10 cellular contexts compared by ENCODE assay signal in genomic region chr3:18740631-18741583, GRCh38.
DNase-seq lines count a peak whose midpoint lies in the region; ATAC-seq and TF ChIP-seq lines count a peak whose summit lies in the region.
"Had no signal": no experiment of that assay in that cellular context is flagged by ENCODE, and none has a peak within 500 bp of the region (broad histone marks: within the 10 kb centered on the region; RNA-seq: fewer than 3 reads in every experiment).

No MANE protein-coding gene starts in this region.

- intact Hi-C loops in tibial artery (cut with DNase I; ENCODE audit: low total_unique reads), result no loop called here

- no peak overlapping the region for H3K27ac ChIP-seq in tibial artery
- H3K27ac ChIP-seq in suprapubic skin, result no peak overlapping the region
- H3K27ac ChIP-seq: A549, VCaP had no signal

- H3K27ac Mint-ChIP-seq in natural killer cell treated with Interleukin-12 subunit alpha and Interleukin-12 subunit beta and Interleukin-15 and Interleukin-18, amount 100 ng/mL, for 72 hours, result peak overlapping the region; percentile 96 to 99

- H3K36me3 ChIP-seq in tibial artery (no peaks in the 10 kb centered on the region), suprapubic skin (no peaks in the 10 kb centered on the region)

- no peaks in the 10 kb centered on the region for H3K9me3 Mint-ChIP-seq in natural killer cell treated with Interleukin-12 subunit alpha and Interleukin-12 subunit beta and Interleukin-15 and Interleukin-18, amount 100 ng/mL, for 72 hours

- H3K27me3 ChIP-seq in tibial artery, result no peaks in the 10 kb centered on the region
- no peaks in the 10 kb centered on the region for H3K27me3 ChIP-seq in suprapubic skin

- DNase-seq in NOMO-1 treated with DMSO at 0.1 percent for 48 hours (lab: John Stamatoyannopoulos, UW; ENCODE audit: unreplicated experiment) (peak; percentile 48), NOMO-1 treated with dmso at 0.1 percent for 144 hours (lab: John Stamatoyannopoulos, UW; ENCODE audit: unreplicated experiment) (no peak), foreskin fibroblast (no peak), tibial artery (no peak), suprapubic skin (ENCODE audit: low spot score in 2 of 2) (no peak)
- peak; percentile 45 to 63 for DNase-seq in activated CD4-positive, alpha-beta T cell treated with anti-CD3 and anti-CD28 coated beads, Interleukin-2, amount 50 U/mL, for 48 hours
- peak; percentile 68 for DNase-seq in natural killer cell treated with Interleukin-12 subunit alpha and Interleukin-12 subunit beta and Interleukin-15 and Interleukin-18, amount 100 ng/mL, for 72 hours (ENCODE audit: low spot score)

- H3K4me3 Mint-ChIP-seq in natural killer cell treated with Interleukin-12 subunit alpha and Interleukin-12 subunit beta and Interleukin-15 and Interleukin-18, amount 100 ng/mL, for 72 hours, result peak overlapping the region; percentile 82

- WGBS in suprapubic skin, result 77% methylated on average over 12 of the region's 12 CpGs

- H3K9me3 ChIP-seq in tibial artery, result no peaks in the 10 kb centered on the region
- no peaks in the 10 kb centered on the region for H3K9me3 ChIP-seq in suprapubic skin
- H3K9me3 ChIP-seq: A549 had no signal

- no peaks in the 10 kb centered on the region for H3K36me3 Mint-ChIP-seq in natural killer cell treated with Interleukin-12 subunit alpha and Interleukin-12 subunit beta and Interleukin-15 and Interleukin-18, amount 100 ng/mL, for 72 hours

- H3K27me3 Mint-ChIP-seq in natural killer cell treated with Interleukin-12 subunit alpha and Interleukin-12 subunit beta and Interleukin-15 and Interleukin-18, amount 100 ng/mL, for 72 hours, result no peaks in the 10 kb centered on the region

- no peak for TF ChIP-seq CTCF in foreskin fibroblast (IDR thresholded peaks at IDR 0.05; ENCODE audit: low read depth, low read length)
- TF ChIP-seq CTCF in tibial artery (IDR thresholded peaks at IDR 0.05), result no peak
- TF ChIP-seq CTCF in suprapubic skin (IDR thresholded peaks at IDR 0.05), result no peak

- no peak for TF ChIP-seq EP300 in suprapubic skin (IDR thresholded peaks at IDR 0.05)

- H3K4me3 ChIP-seq in foreskin fibroblast (ENCODE audit: low read depth in 1 of 2, low read length in 2 of 2) (no peak overlapping the region), tibial artery (no peak overlapping the region), suprapubic skin (no peak overlapping the region)
- H3K4me3 ChIP-seq: A549 had no signal

- TF ChIP-seq POLR2A in suprapubic skin (IDR thresholded peaks at IDR 0.05), result no peak

- H3K4me1 Mint-ChIP-seq in natural killer cell treated with Interleukin-12 subunit alpha and Interleukin-12 subunit beta and Interleukin-15 and Interleukin-18, amount 100 ng/mL, for 72 hours (ENCODE audit: low read depth in 2 of 2), result peaks cover 85 to 95% of the 10 kb centered on the region in 2 donors

- no peaks in the 10 kb centered on the region for H3K4me1 ChIP-seq in tibial artery
- H3K4me1 ChIP-seq in suprapubic skin, result no peaks in the 10 kb centered on the region
- H3K4me1 ChIP-seq: A549 had no signal

- ATAC-seq in HG03280 (IDR thresholded peaks at IDR 0.05; ENCODE audit: unreplicated experiment), result peak; percentile 86
- peak; percentile 70 for ATAC-seq in natural killer cell treated with Interleukin-12 subunit alpha and Interleukin-12 subunit beta and Interleukin-15 and Interleukin-18, amount 100 ng/mL, for 72 hours
- ATAC-seq: A549 had no signal

Comparison
In these comparisons a context has a peak if more than half of its experiments do, and no peak if none do; other contexts are left out.
1. DNase-seq: peak in NOMO-1 treated with DMSO at 0.1 percent for 48 hours (single experiment), activated CD4-positive, alpha-beta T cell treated with anti-CD3 and anti-CD28 coated beads, Interleukin-2, amount 50 U/mL, for 48 hours (2 of 2) and natural killer cell treated with Interleukin-12 subunit alpha and Interleukin-12 subunit beta and Interleukin-15 and Interleukin-18, amount 100 ng/mL, for 72 hours (single experiment); none in NOMO-1 treated with dmso at 0.1 percent for 144 hours (single experiment), foreskin fibroblast (0 of 2), tibial artery (0 of 2) and suprapubic skin (0 of 2).